Comparison of ENCODE assay signal across 14 cellular contexts in genomic region chr6:17419189-17419575, GRCh38. TPM values are rescaled to one million over a fixed set of nuclear protein-coding genes. Genes with fewer than 3 reads are reported as not detected.
DNase-seq lines count a peak whose midpoint lies in the region; ATAC-seq and TF ChIP-seq lines count a peak whose summit lies in the region.
"Had no signal": no experiment of that assay in that cellular context is flagged by ENCODE, and none has a peak within 500 bp of the region (broad histone marks: within the 10 kb centered on the region; RNA-seq: fewer than 3 reads in every experiment).

No MANE protein-coding gene starts in this region.

- POLR2A ChIA-PET in A673 (lab: Charles Lee; ENCODE audit: low non-redundant PET): no interaction called here

- H3K27me3 ChIP-seq in heart right ventricle (no peaks in the 10 kb centered on the region), brain microvascular endothelial cell (replicated peaks) (no peaks in the 10 kb centered on the region), vagina (no peaks in the 10 kb centered on the region), A673 (replicated peaks; ENCODE audit: insufficient read depth, low read depth, low read length, poor library complexity) (no peaks in the 10 kb centered on the region)

- no peak for TF ChIP-seq CTCF in heart right ventricle (IDR thresholded peaks at IDR 0.05)
- TF ChIP-seq CTCF in brain microvascular endothelial cell (IDR thresholded peaks at IDR 0.05; ENCODE audit: low read depth, low read length, missing control alignments): no peak
- no peak for TF ChIP-seq CTCF in nephron (IDR thresholded peaks at IDR 0.05; ENCODE audit: unreplicated experiment in 3 of 3)
- TF ChIP-seq CTCF in vagina (IDR thresholded peaks at IDR 0.05): no peak
- TF ChIP-seq CTCF in A673 (conservative IDR thresholded peaks at IDR 0.05; ENCODE audit: low read depth, low read length): no peak

- intact Hi-C loops in heart right ventricle (cut with DNase I) (loop anchor here in 1 of 10 donors (10.0 kb wide), 1 partner anchor 134 kb away; the partner anchor contains the start of gene RBM24), Right ventricle myocardium inferior (cut with DNase I) (no loop called here), vagina (cut with DNase I) (no loop called here), A673 (cut with micrococcal nuclease; ENCODE audit: unreplicated experiment) (no loop called here)

- no peaks in the 10 kb centered on the region for H3K36me3 Mint-ChIP-seq in nephron (ENCODE audit: low read depth)

- TF ChIP-seq POLR2A in vagina (IDR thresholded peaks at IDR 0.05): no peak

- H3K4me3 Mint-ChIP-seq in nephron: peak overlapping the region in 1 of 3 experiments; percentile 31

- H3K27ac Mint-ChIP-seq in nephron: peak overlapping the region; percentile 60 to 86 (median 74)

- peaks cover 62% of the 10 kb centered on the region for H3K4me1 Mint-ChIP-seq in nephron

- no TSS peak for BruUV-seq in A673 (replicated peaks; lab: Mats Ljungman, UMichigan)

- H3K9me3 Mint-ChIP-seq in nephron: no peaks in the 10 kb centered on the region

- H3K27ac ChIP-seq in heart right ventricle: peak overlapping the region in 8 of 10 donors; percentile 44 to 81 (median 76)
- H3K27ac ChIP-seq in brain microvascular endothelial cell: peak overlapping the region; percentile 96
- H3K27ac ChIP-seq in vagina: peak overlapping the region; percentile 79
- H3K27ac ChIP-seq in A673 (ENCODE audit: low read depth, low read length, poor library complexity, severe bottlenecking): no peak overlapping the region
- H3K27ac ChIP-seq: parathyroid adenoma had no signal

- H3K4me3 ChIP-seq in heart right ventricle: no peak overlapping the region
- H3K4me3 ChIP-seq in brain microvascular endothelial cell (ENCODE audit: low read depth, low read length): no peak overlapping the region
- H3K4me3 ChIP-seq in vagina: no peak overlapping the region
- no peak overlapping the region for H3K4me3 ChIP-seq in A673 (ENCODE audit: low read depth, low read length, poor library complexity, severe bottlenecking)
- H3K4me3 ChIP-seq: mucosa of descending colon had no signal

- CTCF ChIA-PET in A673 (lab: Charles Lee): no interaction called here

- DNase-seq in heart right ventricle (no peak), Right ventricle myocardium inferior (ENCODE audit: missing footprints) (no peak), brain microvascular endothelial cell (no peak), vagina (ENCODE audit: extremely low spot score in 2 of 2) (no peak), A673 (ENCODE audit: low spot score) (no peak)
- DNase-seq in activated CD4-positive, alpha-beta T cell treated with anti-CD3 and anti-CD28 coated beads for 4 hours: no peak
- DNase-seq: activated effector memory CD4-positive, alpha-beta T cell treated with anti-CD3 and anti-CD28 coated beads, Interleukin-2, amount 50 U/mL, for 16 hours; islet precursor cell; KBM-7; mucosa of descending colon; NCI-H1105 treated with DMSO at 0.1 percent for 48 hours had no signal

- H3K9me3 ChIP-seq in heart right ventricle (no peaks in the 10 kb centered on the region), vagina (no peaks in the 10 kb centered on the region), A673 (ENCODE audit: low read depth, low read length, poor library complexity, severe bottlenecking) (no peaks in the 10 kb centered on the region)
- H3K9me3 ChIP-seq: mucosa of descending colon had no signal

- H3K36me3 ChIP-seq in heart right ventricle (peaks cover 0 to 7% (median 0%) of the 10 kb centered on the region in 9 donors), brain microvascular endothelial cell (replicated peaks) (no peaks in the 10 kb centered on the region), vagina (no peaks in the 10 kb centered on the region), A673 (ENCODE audit: insufficient read depth, low read length, poor library complexity, severe bottlenecking) (no peaks in the 10 kb centered on the region)

- peak in 1 of 8 donors; percentile 20 for ATAC-seq in heart right ventricle
- no peak for ATAC-seq in Right ventricle myocardium inferior
- ATAC-seq in GM21737 (IDR thresholded peaks at IDR 0.05; ENCODE audit: unreplicated experiment): no peak
- ATAC-seq: mucosa of descending colon had no signal

- 24 to 32% methylated on average over 3 of the region's 3 CpGs for WGBS in heart right ventricle, 2 donors

- in situ Hi-C loops in brain microvascular endothelial cell (cut with HindIII; ENCODE audit: low pct_ligation_motif_present, low sequenced_read_pairs): no loop called here

- H3K4me1 ChIP-seq in heart right ventricle (peaks cover 0 to 49% (median 20%) of the 10 kb centered on the region in 9 donors), vagina (peaks cover 7% of the 10 kb centered on the region), A673 (ENCODE audit: insufficient read depth, low read length, poor library complexity, severe bottlenecking) (peaks cover 43% of the 10 kb centered on the region)

- H3K27me3 Mint-ChIP-seq in nephron (ENCODE audit: low read depth): no peaks in the 10 kb centered on the region

RNA-seq across cellular contexts. Expression of gene CAP2, which starts 25.8 kb away (rescaled TPM):
- total RNA-seq in heart right ventricle: 100 to 1,000 TPM; 116 to 211 (median 172) TPM
- polyA plus RNA-seq in heart right ventricle: 10 to 100 TPM; 42.0 to 57.4 TPM
- total RNA-seq in Right ventricle myocardium inferior: 137 TPM
- 9.6 TPM for total RNA-seq in vagina
- 18.4 and 20.8 TPM in 2 replicates for total RNA-seq in A673 (2021)
